In the genomic region with DNA sequence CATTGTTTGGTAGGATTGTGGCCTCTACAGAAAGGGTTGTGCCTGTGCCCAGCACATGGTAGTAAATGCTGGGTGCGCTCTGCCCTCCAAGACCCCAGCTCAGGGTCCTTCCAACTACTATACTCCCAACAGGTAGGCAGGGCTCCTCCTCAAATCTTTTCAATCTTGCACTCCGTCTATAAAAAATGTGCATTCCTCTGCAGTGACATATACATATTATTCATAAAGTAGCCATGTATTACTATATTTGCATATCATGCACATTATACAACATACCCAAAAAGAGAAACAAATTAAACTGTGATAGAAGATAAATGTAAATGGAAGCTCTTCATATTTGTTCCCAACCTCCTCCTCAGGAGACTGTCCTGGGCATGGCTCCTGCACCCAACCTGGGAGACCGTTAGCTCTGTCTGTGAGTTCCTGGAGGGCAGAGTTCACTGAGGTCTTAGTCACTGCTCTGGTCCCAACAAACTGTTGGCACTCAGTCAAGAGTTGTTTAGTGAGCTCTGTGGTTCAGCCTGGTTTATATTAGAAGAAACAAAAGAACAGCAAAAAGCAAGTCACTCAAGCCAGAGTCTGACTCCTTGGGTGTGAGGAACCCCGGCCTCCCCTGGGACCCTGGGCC, we compare ENCODE assay signal across 16 cellular contexts. TPM values are rescaled to one million over a fixed set of nuclear protein-coding genes. Genes with fewer than 3 reads are reported as not detected.
DNase-seq lines count a peak whose midpoint lies in the region; ATAC-seq and TF ChIP-seq lines count a peak whose summit lies in the region.
"Had no signal": no experiment of that assay in that cellular context is flagged by ENCODE, and none has a peak within 500 bp of the region (broad histone marks: within the 10 kb centered on the region; RNA-seq: fewer than 3 reads in every experiment).

No MANE protein-coding gene starts in this region.

- ATAC-seq in left lobe of liver (peak; percentile 97), HG02798 (IDR thresholded peaks at IDR 0.05; ENCODE audit: poor library complexity, unreplicated experiment) (no peak), HG03097 (IDR thresholded peaks at IDR 0.05; ENCODE audit: low FRiP score, unreplicated experiment) (no peak)
- ATAC-seq: left cardiac atrium had no signal

- no peaks in the 10 kb centered on the region for H3K9me3 ChIP-seq in mammary epithelial cell (replicated peaks; ENCODE audit: insufficient read depth, low read length)
- H3K9me3 ChIP-seq: esophagus squamous epithelium had no signal

- no peaks in the 10 kb centered on the region for H4K20me1 ChIP-seq in mammary epithelial cell (ENCODE audit: insufficient read depth, low read length)

- TF ChIP-seq CTCF in mammary epithelial cell (conservative IDR thresholded peaks at IDR 0.05 in 1 of 2, IDR thresholded peaks at IDR 0.05 in 1 of 2; ENCODE audit: extremely low read depth in 1 of 2, insufficient read depth in 1 of 2, low read depth in 1 of 2, low read length in 2 of 2), result no peak

- intact Hi-C loops in mammary epithelial cell (cut with micrococcal nuclease), result no loop called here

- no peaks in the 10 kb centered on the region for H3K36me3 ChIP-seq in mammary epithelial cell (ENCODE audit: insufficient read depth, low read length)
- H3K36me3 ChIP-seq: esophagus squamous epithelium had no signal

- H3K79me2 ChIP-seq in mammary epithelial cell (ENCODE audit: insufficient read depth, low read length), result no peaks in the 10 kb centered on the region

- no peak overlapping the region for H2AFZ ChIP-seq in mammary epithelial cell (ENCODE audit: low read depth, low read length)

- H3K4me2 ChIP-seq in mammary epithelial cell (ENCODE audit: insufficient read depth, low read depth, low read length), result no peak overlapping the region

- no peak overlapping the region for H3K9ac ChIP-seq in mammary epithelial cell (ENCODE audit: insufficient read depth, low read length)

- peaks cover 6% of the 10 kb centered on the region for H3K27me3 ChIP-seq in mammary epithelial cell (ENCODE audit: insufficient read depth, low read length)

- TF ChIP-seq EP300 in Ishikawa (IDR thresholded peaks at IDR 0.05; ENCODE audit: borderline replicate concordance), result no peak

- TF ChIP-seq RAD21 in Ishikawa (IDR thresholded peaks at IDR 0.05; ENCODE audit: low read depth), result no peak

- peaks cover 9% of the 10 kb centered on the region for H3K4me1 ChIP-seq in mammary epithelial cell (ENCODE audit: insufficient read depth, low read length)
- H3K4me1 ChIP-seq: esophagus squamous epithelium had no signal

- BruUV-seq in mammary epithelial cell (replicated peaks; lab: Mats Ljungman, UMichigan), result no TSS peak

- no peak overlapping the region for H3K4me3 ChIP-seq in mammary epithelial cell (replicated peaks in 1 of 3; ENCODE audit: insufficient read depth in 1 of 3, low read depth in 2 of 3, low read length in 3 of 3)
- H3K4me3 ChIP-seq: esophagus squamous epithelium had no signal

- dilution Hi-C loops in mammary epithelial cell (cut with HindIII; ENCODE audit: low sequenced_read_pairs), result no loop called here

- DNase-seq in AG20443 (ENCODE audit: low spot score) (peak; percentile 65), mammary epithelial cell (peak; percentile 62), left lobe of liver (ENCODE audit: low spot score) (no peak), GF-D8 (lab: John Stamatoyannopoulos, UW) (no peak), NCI-H1694 (lab: John Stamatoyannopoulos, UW) (no peak)
- DNase-seq: activated CD4-positive, alpha-beta T cell treated with anti-CD3 and anti-CD28 coated beads, Interleukin-2, amount 50 U/mL, for 48 hours; activated gamma-delta T cell; caudate nucleus; esophagus squamous epithelium; Kasumi-1; left cardiac atrium; occipital lobe had no signal

- WGBS in mammary epithelial cell (ENCODE audit: low coverage, missing lambda C conversion rate), result 59% methylated on average over 4 of the region's 4 CpGs

- CTCF ChIA-PET in mammary epithelial cell (lab: Charles Lee; ENCODE audit: low non-redundant PET), result interaction anchor here (0.6 kb wide), 1 partner anchor 63 kb away, joined by 4 read pairs; no protein-coding TSS in a partner anchor

- in situ Hi-C loops in mammary epithelial cell (cut with MboI; ENCODE audit: low sequenced_read_pairs in 2 of 2), result no loop called here

- H3K27ac ChIP-seq in mammary epithelial cell (ENCODE audit: insufficient read depth, low read depth, low read length), result no peak overlapping the region
- H3K27ac ChIP-seq: esophagus squamous epithelium had no signal

TF ChIP-seq in Ishikawa, 13 proteins besides CTCF, POLR2A, EP300 and RAD21:
- no peak for TF ChIP-seq TCF12 (IDR thresholded peaks at IDR 0.05; ENCODE audit: low read depth)
- TF ChIP-seq NFIC (IDR thresholded peaks at IDR 0.05), result 0 out of 2 replicates have a peak, but pooled peaks have one; percentile 13
- TF ChIP-seq, protein P1, sequence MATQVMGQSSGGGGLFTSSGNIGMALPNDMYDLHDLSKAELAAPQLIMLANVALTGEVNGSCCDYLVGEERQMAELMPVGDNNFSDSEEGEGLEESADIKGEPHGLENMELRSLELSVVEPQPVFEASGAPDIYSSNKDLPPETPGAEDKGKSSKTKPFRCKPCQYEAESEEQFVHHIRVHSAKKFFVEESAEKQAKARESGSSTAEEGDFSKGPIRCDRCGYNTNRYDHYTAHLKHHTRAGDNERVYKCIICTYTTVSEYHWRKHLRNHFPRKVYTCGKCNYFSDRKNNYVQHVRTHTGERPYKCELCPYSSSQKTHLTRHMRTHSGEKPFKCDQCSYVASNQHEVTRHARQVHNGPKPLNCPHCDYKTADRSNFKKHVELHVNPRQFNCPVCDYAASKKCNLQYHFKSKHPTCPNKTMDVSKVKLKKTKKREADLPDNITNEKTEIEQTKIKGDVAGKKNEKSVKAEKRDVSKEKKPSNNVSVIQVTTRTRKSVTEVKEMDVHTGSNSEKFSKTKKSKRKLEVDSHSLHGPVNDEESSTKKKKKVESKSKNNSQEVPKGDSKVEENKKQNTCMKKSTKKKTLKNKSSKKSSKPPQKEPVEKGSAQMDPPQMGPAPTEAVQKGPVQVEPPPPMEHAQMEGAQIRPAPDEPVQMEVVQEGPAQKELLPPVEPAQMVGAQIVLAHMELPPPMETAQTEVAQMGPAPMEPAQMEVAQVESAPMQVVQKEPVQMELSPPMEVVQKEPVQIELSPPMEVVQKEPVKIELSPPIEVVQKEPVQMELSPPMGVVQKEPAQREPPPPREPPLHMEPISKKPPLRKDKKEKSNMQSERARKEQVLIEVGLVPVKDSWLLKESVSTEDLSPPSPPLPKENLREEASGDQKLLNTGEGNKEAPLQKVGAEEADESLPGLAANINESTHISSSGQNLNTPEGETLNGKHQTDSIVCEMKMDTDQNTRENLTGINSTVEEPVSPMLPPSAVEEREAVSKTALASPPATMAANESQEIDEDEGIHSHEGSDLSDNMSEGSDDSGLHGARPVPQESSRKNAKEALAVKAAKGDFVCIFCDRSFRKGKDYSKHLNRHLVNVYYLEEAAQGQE (IDR thresholded peaks at IDR 0.05; ENCODE audit: low read depth), result no peak

RNA-seq across cellular contexts. Expression of a gene that starts 47.7 kb away (rescaled TPM):
- under 1 TPM in 1 of 2 donors, not detected in 1; 0.17 TPM for total RNA-seq in mammary epithelial cell
- 0.01 TPM for polyA plus RNA-seq in mammary epithelial cell
- not detected for polyA minus RNA-seq in mammary epithelial cell
- 0.40 TPM for total RNA-seq in left lobe of liver
- total RNA-seq: T-helper 2 cell treated with Interferon-gamma antibody and Interleukin-4, amounts not matched to agents 100 ng/mL and 5 ng/mL, for 36 hours had no signal

Comparison
In these comparisons a context has a peak if more than half of its experiments do, and no peak if none do; other contexts are left out.
1. DNase-seq: peak in AG20443 (single experiment) and mammary epithelial cell (single experiment); none in left lobe of liver (single experiment), GF-D8 (single experiment) and NCI-H1694 (single experiment).